8 cellular contexts compared by ENCODE assay signal in genomic region chr2:197675711-197676188, GRCh38. TPM values are rescaled to one million over a fixed set of nuclear protein-coding genes. Genes with fewer than 3 reads are reported as not detected.
DNase-seq lines count a peak whose midpoint lies in the region; ATAC-seq and TF ChIP-seq lines count a peak whose summit lies in the region.

No MANE protein-coding gene starts in this region.

- TF ChIP-seq CTCF in HEK293 (tag by site-specific recombination; IDR thresholded peaks at IDR 0.05): no peak
- no peak for TF ChIP-seq CTCF in left lung (IDR thresholded peaks at IDR 0.05)

- ATAC-seq in left lung: peak; percentile 72
- no peak for ATAC-seq in HG03095 (IDR thresholded peaks at IDR 0.05; ENCODE audit: unreplicated experiment)
- ATAC-seq in GM18517 (IDR thresholded peaks at IDR 0.05; ENCODE audit: unreplicated experiment): no peak

- POLR2A ChIA-PET in HEK293 (lab: Yijun Ruan, JAX): no interaction called here

- H3K9me3 ChIP-seq in HEK293 (ENCODE audit: control insufficient read depth, insufficient read depth, low read depth, low read length): no peaks in the 10 kb centered on the region
- H3K9me3 ChIP-seq in left lung: no peaks in the 10 kb centered on the region
- H3K9me3 ChIP-seq in stomach smooth muscle (ENCODE audit: control insufficient read depth in 2 of 2, low read length in 2 of 2): no peaks in the 10 kb centered on the region

- H3K4me1 ChIP-seq in HEK293 (ENCODE audit: control insufficient read depth, insufficient read depth, low read length) (peaks cover 9% of the 10 kb centered on the region), left lung (no peaks in the 10 kb centered on the region), stomach smooth muscle (ENCODE audit: control insufficient read depth, insufficient read depth, low read length) (no peaks in the 10 kb centered on the region)

- H3K36me3 ChIP-seq in HEK293 (ENCODE audit: control insufficient read depth in 2 of 2, insufficient read depth in 1 of 2, low read length in 2 of 2): no peaks in the 10 kb centered on the region
- no peaks in the 10 kb centered on the region for H3K36me3 ChIP-seq in left lung
- no peaks in the 10 kb centered on the region for H3K36me3 ChIP-seq in stomach smooth muscle (ENCODE audit: control insufficient read depth in 2 of 2, insufficient read depth in 2 of 2, low read length in 2 of 2)

- no peak overlapping the region for H3K27ac ChIP-seq in HEK293 (ENCODE audit: extremely low read depth, low read depth, low read length)
- H3K27ac ChIP-seq in left lung: peak overlapping the region; percentile 10 to 78
- H3K27ac ChIP-seq in stomach smooth muscle (ENCODE audit: low read length): no peak overlapping the region

- peak overlapping the region; percentile 42 to 48 for H3K9ac ChIP-seq in stomach smooth muscle (ENCODE audit: low read length in 2 of 2)

- DNase-seq in dermis microvascular lymphatic vessel endothelial cell (ENCODE audit: low read depth in 2 of 2): peak; percentile 48 to 92
- no peak for DNase-seq in left lung
- DNase-seq in NCI-H1092 (lab: John Stamatoyannopoulos, UW): no peak
- no peak for DNase-seq in stimulated activated CD4-positive, alpha-beta T cell treated with anti-CD3 and anti-CD28 coated beads, Interleukin-4, amount 100 ng/mL, for 1 hour

- H3K27me3 ChIP-seq in left lung (no peaks in the 10 kb centered on the region), stomach smooth muscle (ENCODE audit: control insufficient read depth in 1 of 2, insufficient read depth in 2 of 2, low read length in 2 of 2) (no peaks in the 10 kb centered on the region)

- CTCF ChIA-PET in HEK293 (lab: Yijun Ruan, JAX): interaction anchor here (0.5 to 0.7 kb wide), 2 partner anchors 9 to 32 kb away, joined by 3 read pairs; no protein-coding TSS in a partner anchor

- no peak overlapping the region for H3K4me3 ChIP-seq in HEK293 (ENCODE audit: low read depth, low read length)
- peak overlapping the region; percentile 5 to 19 for H3K4me3 ChIP-seq in left lung
- H3K4me3 ChIP-seq in stomach smooth muscle (ENCODE audit: low read length in 2 of 2): peak overlapping the region; percentile 50 to 51

- intact Hi-C loops in left lung (cut with DNase I): no loop called here

TF ChIP-seq in HEK293, 187 proteins besides CTCF, POLR2A, EP300 and RAD21:
- TF ChIP-seq ZNF366 (tag by site-specific recombination; conservative IDR thresholded peaks at IDR 0.05) (0 out of 2 replicates have a peak, but pooled peaks have one; percentile 18), BCL11A (tag by site-specific recombination; IDR thresholded peaks at IDR 0.05; ENCODE audit: low read depth) (no peak), ZNF596 (tag by site-specific recombination; IDR thresholded peaks at IDR 0.05) (peak; percentile 94), PRDM1 (tag by site-specific recombination; IDR thresholded peaks at IDR 0.05) (peak; percentile 80), EGR2 (tag by site-specific recombination; IDR thresholded peaks at IDR 0.05; ENCODE audit: low read depth) (no peak)

RNA-seq across cellular contexts. Expression of gene RFTN2, which starts 0.4 kb away (rescaled TPM):
- total RNA-seq in dermis microvascular lymphatic vessel endothelial cell (9.8 and 10.6 TPM in 2 replicates), left lung (10 to 100 TPM in 1 of 2 donors, 1 to 10 TPM in 1; 4.5 to 10.2 TPM)

RNA-seq across cellular contexts. Expression of gene MARS2, which starts 29.4 kb away (rescaled TPM):
- total RNA-seq in dermis microvascular lymphatic vessel endothelial cell: 4.1 and 6.8 TPM in 2 replicates
- total RNA-seq in left lung: 1 to 10 TPM; 4.8 to 7.8 TPM

Comparison
In these comparisons a context has a peak if more than half of its experiments do, and no peak if none do; other contexts are left out.
1. H3K27ac ChIP-seq: peak in left lung (2 of 2); none in HEK293 (single experiment) and stomach smooth muscle (single experiment).
2. DNase-seq: peak in dermis microvascular lymphatic vessel endothelial cell (2 of 2); none in left lung (0 of 2), NCI-H1092 (single experiment) and stimulated activated CD4-positive, alpha-beta T cell treated with anti-CD3 and anti-CD28 coated beads, Interleukin-4, amount 100 ng/mL, for 1 hour (single experiment).